9 cellular contexts compared by ENCODE assay signal in genomic region chr12:15278816-15279658, GRCh38. TPM values are rescaled to one million over a fixed set of nuclear protein-coding genes. Genes with fewer than 3 reads are reported as not detected.
DNase-seq lines count a peak whose midpoint lies in the region; ATAC-seq, FAIRE-seq and TF ChIP-seq lines count a peak whose summit lies in the region.
"Had no signal": no experiment of that assay in that cellular context is flagged by ENCODE, and none has a peak within 500 bp of the region (broad histone marks: within the 10 kb centered on the region; RNA-seq: fewer than 3 reads in every experiment).

No MANE protein-coding gene starts in this region.

- H3K4me3 Mint-ChIP-seq in activated T-helper 17 cell treated with anti-CD3 and anti-CD28 coated beads, Interleukin-2, amount 50 U/mL, for 72 hours: no peak overlapping the region
- H3K4me3 Mint-ChIP-seq: neural crest cell had no signal

- H3K9ac ChIP-seq in keratinocyte (ENCODE audit: control insufficient read depth, extremely low read depth, insufficient read depth, low read length): peak overlapping the region; percentile 66

- H3K4me1 Mint-ChIP-seq in activated T-helper 17 cell treated with anti-CD3 and anti-CD28 coated beads, Interleukin-2, amount 50 U/mL, for 72 hours: no peaks in the 10 kb centered on the region

- H3K27me3 Mint-ChIP-seq in activated T-helper 17 cell treated with anti-CD3 and anti-CD28 coated beads, Interleukin-2, amount 50 U/mL, for 72 hours: peaks cover 7% of the 10 kb centered on the region

- ATAC-seq in activated T-helper 17 cell treated with anti-CD3 and anti-CD28 coated beads, Interleukin-2, amount 50 U/mL, for 72 hours (replicated peaks): peak; percentile 34

- H3K4me1 ChIP-seq in keratinocyte (ENCODE audit: control insufficient read depth, extremely low read depth, insufficient read depth, low read length): peaks cover 59% of the 10 kb centered on the region

- H3K36me3 Mint-ChIP-seq in activated T-helper 17 cell treated with anti-CD3 and anti-CD28 coated beads, Interleukin-2, amount 50 U/mL, for 72 hours (ENCODE audit: low read depth): no peaks in the 10 kb centered on the region

- DNase-seq in stimulated activated CD4-positive, alpha-beta T cell treated with anti-CD3 and anti-CD28 coated beads, Interleukin-15, amount 100 ng/mL, for 24 hours: peak; percentile 2
- no peak for DNase-seq in stimulated activated CD4-positive, alpha-beta T cell treated with anti-CD3 and anti-CD28 coated beads, Interleukin-4, amount 100 ng/mL, for 1 hour
- peak; percentile 59 for DNase-seq in HT1080 (ENCODE audit: low read depth)
- peak; percentile 63 for DNase-seq in keratinocyte (ENCODE audit: low read depth, low spot score)
- no peak for DNase-seq in activated gamma-delta T cell (lab: John Stamatoyannopoulos, UW)
- no peak for DNase-seq in activated CD4-positive, CD25-positive, alpha-beta regulatory T cell (lab: John Stamatoyannopoulos, UW)
- no peak for DNase-seq in activated CD8-positive, alpha-beta memory T cell treated with anti-CD3 and anti-CD28 coated beads for 24 hours

- no peaks in the 10 kb centered on the region for H3K36me3 ChIP-seq in keratinocyte (ENCODE audit: control insufficient read depth in 2 of 2, extremely low read depth in 1 of 2, insufficient read depth in 2 of 2, low read length in 2 of 2)

- H3K9me3 Mint-ChIP-seq in activated T-helper 17 cell treated with anti-CD3 and anti-CD28 coated beads, Interleukin-2, amount 50 U/mL, for 72 hours: no peaks in the 10 kb centered on the region
- H3K9me3 Mint-ChIP-seq: neural crest cell had no signal

- no peak overlapping the region for H3K27ac Mint-ChIP-seq in activated T-helper 17 cell treated with anti-CD3 and anti-CD28 coated beads, Interleukin-2, amount 50 U/mL, for 72 hours

- dilution Hi-C loops in keratinocyte (cut with MboI; ENCODE audit: extremely low pct_ligation_motif_present, low sequenced_read_pairs): no loop called here

- FAIRE-seq in keratinocyte (lab: Jason Lieb, UNC): peak; percentile 98

- H2AFZ ChIP-seq in keratinocyte (ENCODE audit: control insufficient read depth, low read length): peak overlapping the region; percentile 16

- H3K79me2 ChIP-seq in keratinocyte (ENCODE audit: control insufficient read depth, insufficient read depth, low read length): no peaks in the 10 kb centered on the region

- H3K9me3 ChIP-seq in keratinocyte (ENCODE audit: control insufficient read depth, low read depth, low read length): no peaks in the 10 kb centered on the region

- peak overlapping the region; percentile 87 for H3K4me2 ChIP-seq in keratinocyte (ENCODE audit: control insufficient read depth, extremely low read depth, insufficient read depth, low read depth, low read length)

- H3K27me3 ChIP-seq in keratinocyte (ENCODE audit: control insufficient read depth, extremely low read depth, insufficient read depth, low read length): no peaks in the 10 kb centered on the region

- H3K4me3 ChIP-seq in keratinocyte (ENCODE audit: control insufficient read depth in 2 of 3, extremely low read depth in 1 of 3, insufficient read depth in 2 of 3, low read depth in 1 of 3, low read length in 3 of 3): peak overlapping the region in 2 of 3 experiments; percentile 54 to 57

- H4K20me1 ChIP-seq in keratinocyte (ENCODE audit: control insufficient read depth, extremely low read depth, insufficient read depth, low read length): no peaks in the 10 kb centered on the region

- H3K27ac ChIP-seq in keratinocyte (ENCODE audit: control insufficient read depth, insufficient read depth, low read length): peak overlapping the region; percentile 85

- no peaks in the 10 kb centered on the region for H3K9me1 ChIP-seq in keratinocyte (ENCODE audit: control insufficient read depth, extremely low read depth, insufficient read depth, low read length)

- TF ChIP-seq CTCF in keratinocyte (optimal IDR thresholded peaks at IDR 0.05 in 1 of 3, IDR thresholded peaks at IDR 0.05 in 1 of 3, conservative IDR thresholded peaks at IDR 0.05 in 1 of 3; ENCODE audit: extremely low read depth in 1 of 3, insufficient read depth in 2 of 3, low read length in 3 of 3): peak in 2 of 3 experiments; percentile 15

RNA-seq across cellular contexts. Expression of gene PTPRO, which starts 43.3 kb away (rescaled TPM):
- total RNA-seq in HT1080 (2014; rRNA removed; shearing (Covaris generic)): 0.07 TPM in 1 of 2 replicates, not detected in the other
- 0.14 and 0.26 TPM in 2 replicates for polyA plus RNA-seq in HT1080 (2015; cell fraction: cytosol; rRNA removed)
- 0.32 and 0.36 TPM in 2 replicates for polyA plus RNA-seq in HT1080 (2015; cell fraction: nucleus; rRNA removed)
- total RNA-seq in activated T-helper 17 cell treated with anti-CD3 and anti-CD28 coated beads, Interleukin-2, amount 50 U/mL, for 72 hours: 1 to 10 TPM in 1 of 2 donors, under 1 TPM in 1; 0.37 to 2.3 TPM
- 0.10 to 0.17 TPM (median 0.14 TPM) in 3 replicates for polyA plus RNA-seq in keratinocyte
- polyA plus RNA-seq in keratinocyte (2011; ENCODE audit: low read depth): not detected
- 0.04 and 0.15 TPM in 2 replicates for polyA plus RNA-seq in keratinocyte (2011; cell fraction: cytosol; rRNA removed)
- polyA plus RNA-seq in keratinocyte (2011; cell fraction: nucleus; rRNA removed): 0.12 and 0.39 TPM in 2 replicates
- 0.06 and 0.13 TPM in 2 replicates for polyA plus RNA-seq in keratinocyte (2012; ENCODE audit: low replicate concordance)
- 0.10 to 0.35 TPM in 2 of 3 replicates, not detected in the other for polyA minus RNA-seq in keratinocyte
- polyA minus RNA-seq in keratinocyte (2011; cell fraction: cytosol; rRNA and poly(A)+ RNA removed): not detected
- 0.21 and 0.62 TPM in 2 replicates for polyA minus RNA-seq in keratinocyte (2011; cell fraction: nucleus; rRNA and poly(A)+ RNA removed)

RNA-seq across cellular contexts. Expression of gene RERG, which starts 57.8 kb away (rescaled TPM):
- not detected in 2 replicates for total RNA-seq in HT1080 (2014; rRNA removed; shearing (Covaris generic))
- polyA plus RNA-seq in HT1080 (2015; cell fraction: cytosol; rRNA removed): 0.12 and 0.36 TPM in 2 replicates
- polyA plus RNA-seq in HT1080 (2015; cell fraction: nucleus; rRNA removed): 0.61 TPM in 1 of 2 replicates, not detected in the other
- total RNA-seq in activated T-helper 17 cell treated with anti-CD3 and anti-CD28 coated beads, Interleukin-2, amount 50 U/mL, for 72 hours: not detected
- polyA plus RNA-seq in keratinocyte: not detected in 3 replicates
- not detected for polyA plus RNA-seq in keratinocyte (2011; ENCODE audit: low read depth)
- not detected in 2 replicates for polyA plus RNA-seq in keratinocyte (2011; cell fraction: cytosol; rRNA removed)
- not detected in 2 replicates for polyA plus RNA-seq in keratinocyte (2011; cell fraction: nucleus; rRNA removed)
- not detected in 2 replicates for polyA plus RNA-seq in keratinocyte (2012; ENCODE audit: low replicate concordance)
- polyA minus RNA-seq in keratinocyte: not detected in 3 replicates
- not detected for polyA minus RNA-seq in keratinocyte (2011; cell fraction: cytosol; rRNA and poly(A)+ RNA removed)
- polyA minus RNA-seq in keratinocyte (2011; cell fraction: nucleus; rRNA and poly(A)+ RNA removed): not detected in 2 replicates

Comparison
In these comparisons a context has a peak if more than half of its experiments do, and no peak if none do; other contexts are left out.
1. DNase-seq: peak in stimulated activated CD4-positive, alpha-beta T cell treated with anti-CD3 and anti-CD28 coated beads, Interleukin-15, amount 100 ng/mL, for 24 hours (single experiment), HT1080 (single experiment) and keratinocyte (single experiment); none in stimulated activated CD4-positive, alpha-beta T cell treated with anti-CD3 and anti-CD28 coated beads, Interleukin-4, amount 100 ng/mL, for 1 hour (single experiment), activated gamma-delta T cell (single experiment), activated CD4-positive, CD25-positive, alpha-beta regulatory T cell (0 of 4) and activated CD8-positive, alpha-beta memory T cell treated with anti-CD3 and anti-CD28 coated beads for 24 hours (single experiment).